ENCODE assay signal across 1 cellular context in genomic region chr19:50311723-50312635, GRCh38.
TF ChIP-seq lines count a peak whose summit lies in the region.

No MANE protein-coding gene starts in this region.

TF ChIP-seq in WTC11, 78 proteins besides CTCF, POLR2A, EP300 and RAD21 (continued from another document):
- TF ChIP-seq FOXJ3 (CRISPR knock-in tag; IDR thresholded peaks at IDR 0.05; ENCODE audit: borderline replicate concordance) (no peak), NR3C1 (CRISPR knock-in tag; conservative IDR thresholded peaks at IDR 0.05; ENCODE audit: low read depth) (no peak), ATF3 (CRISPR knock-in tag; conservative IDR thresholded peaks at IDR 0.05) (no peak), FOXP1 (CRISPR knock-in tag; IDR thresholded peaks at IDR 0.05; ENCODE audit: borderline replicate concordance) (peak; percentile 65), E2F4 (CRISPR knock-in tag; IDR thresholded peaks at IDR 0.05; ENCODE audit: borderline replicate concordance, low read depth) (no peak), NFYB (CRISPR knock-in tag; conservative IDR thresholded peaks at IDR 0.05; ENCODE audit: low read depth) (no peak; the same call in 1 of the 2 replicates), SP1 (CRISPR knock-in tag; conservative IDR thresholded peaks at IDR 0.05) (peak; percentile 89), ZNF671 (CRISPR knock-in tag; IDR thresholded peaks at IDR 0.05) (0 out of 2 replicates have a peak, but pooled peaks have one; percentile 21), ETV6 (CRISPR knock-in tag; IDR thresholded peaks at IDR 0.05) (peak; percentile 67; the same call in 1 of the 2 replicates), ZNF512 (CRISPR knock-in tag; IDR thresholded peaks at IDR 0.05; ENCODE audit: borderline replicate concordance) (no peak), NFATC4 (CRISPR knock-in tag; IDR thresholded peaks at IDR 0.05) (peak; percentile 50; the same call in 1 of the 2 replicates), OVOL2 (CRISPR knock-in tag; IDR thresholded peaks at IDR 0.05; ENCODE audit: borderline replicate concordance) (no peak), ZNF281 (CRISPR knock-in tag; IDR thresholded peaks at IDR 0.05) (no peak), ZNF423 (CRISPR knock-in tag; IDR thresholded peaks at IDR 0.05) (peak; percentile 98)
